ENCODE assay signal across 12 cellular contexts in genomic region chr20:50259705-50260479, GRCh38.
DNase-seq lines count a peak whose midpoint lies in the region; ATAC-seq, FAIRE-seq and TF ChIP-seq lines count a peak whose summit lies in the region.
"Had no signal": no experiment of that assay in that cellular context is flagged by ENCODE, and none has a peak within 500 bp of the region (broad histone marks: within the 10 kb centered on the region; RNA-seq: fewer than 3 reads in every experiment).

No MANE protein-coding gene starts in this region.

- CTCF ChIA-PET in K562 (lab: Yijun Ruan, JAX; ENCODE audit: low intra/inter-chr PET ratio): no interaction called here

- no peak overlapping the region for H3K4me3 Mint-ChIP-seq in activated naive CD8-positive, alpha-beta T cell treated with anti-CD3 and anti-CD28 coated beads for 36 hours
- no peak overlapping the region for H3K4me3 Mint-ChIP-seq in activated naive CD8-positive, alpha-beta T cell treated with anti-CD3 and anti-CD28 coated beads, Interleukin-2, amount 50 U/mL, for 24 hours

- peaks cover 10% of the 10 kb centered on the region for H3K4me1 Mint-ChIP-seq in activated naive CD8-positive, alpha-beta T cell treated with anti-CD3 and anti-CD28 coated beads for 36 hours
- peaks cover 9% of the 10 kb centered on the region for H3K4me1 Mint-ChIP-seq in activated naive CD8-positive, alpha-beta T cell treated with anti-CD3 and anti-CD28 coated beads, Interleukin-2, amount 50 U/mL, for 24 hours

- no peak overlapping the region for H3K23ac ChIP-seq in mesenchymal stem cell (ENCODE audit: low read length in 2 of 2)

- no peak for TF ChIP-seq EP300 in K562 (IDR thresholded peaks at IDR 0.05; ENCODE audit: low read length)

- H4K20me1 ChIP-seq in K562 (replicated peaks; ENCODE audit: control insufficient read depth, insufficient read depth, low read length): no peaks in the 10 kb centered on the region

- intact Hi-C loops in K562 (cut with micrococcal nuclease) (no loop called here), uterus (cut with DNase I; ENCODE audit: low total_unique reads) (no loop called here)

- H3K9ac ChIP-seq in K562 (ENCODE audit: insufficient read depth in 1 of 2, low read depth in 2 of 2, low read length in 2 of 2) (peak overlapping the region in 1 of 2 experiments; percentile 65; a peak in 2 of 4 replicates), mesenchymal stem cell (ENCODE audit: low read length) (peak overlapping the region; percentile 61)

- TF ChIP-seq RAD21 in K562 (CRISPR knock-in tag; conservative IDR thresholded peaks at IDR 0.05 in 1 of 2, IDR thresholded peaks at IDR 0.05 in 1 of 2): no peak

- no peak overlapping the region for H2BK5ac ChIP-seq in mesenchymal stem cell (ENCODE audit: low read depth, low read length, poor library complexity, severe bottlenecking)

- no peak overlapping the region for H3K14ac ChIP-seq in mesenchymal stem cell (ENCODE audit: low read length in 2 of 2)

- peak overlapping the region; percentile 23 to 68 for H3K18ac ChIP-seq in mesenchymal stem cell (ENCODE audit: low read depth in 1 of 2, low read length in 2 of 2)

- H3K9me3 ChIP-seq in K562 (replicated peaks; ENCODE audit: control insufficient read depth, insufficient read depth, low read depth, low read length): no peaks in the 10 kb centered on the region
- H3K9me3 ChIP-seq in mesenchymal stem cell (ENCODE audit: control insufficient read depth, low read length): no peaks in the 10 kb centered on the region
- no peaks in the 10 kb centered on the region for H3K9me3 ChIP-seq in uterus

- H2AFZ ChIP-seq in K562 (ENCODE audit: low read depth, low read length) (peak overlapping the region; percentile 83), mesenchymal stem cell (ENCODE audit: low read depth, low read length) (no peak overlapping the region)

- H2BK15ac ChIP-seq in mesenchymal stem cell (ENCODE audit: low read depth, poor library complexity, severe bottlenecking): peak overlapping the region; percentile 52

- no peaks in the 10 kb centered on the region for H3K9me3 Mint-ChIP-seq in activated naive CD8-positive, alpha-beta T cell treated with anti-CD3 and anti-CD28 coated beads for 36 hours
- no peaks in the 10 kb centered on the region for H3K9me3 Mint-ChIP-seq in activated naive CD8-positive, alpha-beta T cell treated with anti-CD3 and anti-CD28 coated beads, Interleukin-2, amount 50 U/mL, for 24 hours

- peaks cover 22 to 31% of the 10 kb centered on the region in 2 experiments for H3K4me1 ChIP-seq in K562 (replicated peaks in 1 of 2; ENCODE audit: control insufficient read depth in 2 of 2, insufficient read depth in 2 of 2, low read length in 2 of 2)
- H3K4me1 ChIP-seq in mesenchymal stem cell (ENCODE audit: control insufficient read depth, insufficient read depth, low read depth, low read length): peaks cover 5% of the 10 kb centered on the region
- no peaks in the 10 kb centered on the region for H3K4me1 ChIP-seq in uterus

- H4K8ac ChIP-seq in mesenchymal stem cell (ENCODE audit: low read length): peak overlapping the region; percentile 73

- H3K4me3 ChIP-seq in K562: no peak overlapping the region
- H3K4me3 ChIP-seq in mesenchymal stem cell (ENCODE audit: insufficient read depth in 1 of 2, low read depth in 1 of 2, low read length in 2 of 2): no peak overlapping the region
- no peak overlapping the region for H3K4me3 ChIP-seq in uterus

- in situ Hi-C loops in K562 (cut with MboI): no loop called here

- H3K4me2 ChIP-seq in K562 (ENCODE audit: insufficient read depth, low read length): no peak overlapping the region
- no peak overlapping the region for H3K4me2 ChIP-seq in mesenchymal stem cell (ENCODE audit: low read length, poor library complexity, severe bottlenecking)

- no peaks in the 10 kb centered on the region for H3K36me3 Mint-ChIP-seq in activated naive CD8-positive, alpha-beta T cell treated with anti-CD3 and anti-CD28 coated beads for 36 hours
- H3K36me3 Mint-ChIP-seq in activated naive CD8-positive, alpha-beta T cell treated with anti-CD3 and anti-CD28 coated beads, Interleukin-2, amount 50 U/mL, for 24 hours (ENCODE audit: low read depth): no peaks in the 10 kb centered on the region

- H2BK12ac ChIP-seq in mesenchymal stem cell (ENCODE audit: low read length in 2 of 2): peak overlapping the region; percentile 24 to 55

- H3K27ac Mint-ChIP-seq in activated naive CD8-positive, alpha-beta T cell treated with anti-CD3 and anti-CD28 coated beads for 36 hours: peak overlapping the region; percentile 1
- no peak overlapping the region for H3K27ac Mint-ChIP-seq in activated naive CD8-positive, alpha-beta T cell treated with anti-CD3 and anti-CD28 coated beads, Interleukin-2, amount 50 U/mL, for 24 hours

- H3K79me1 ChIP-seq in mesenchymal stem cell (replicated peaks; ENCODE audit: low read length, poor library complexity, severe bottlenecking): no peaks in the 10 kb centered on the region

- 51% methylated on average over 6 of the region's 9 CpGs for WGBS in K562 (ENCODE audit: insufficient coverage, low coverage, missing lambda C conversion rate)
- WGBS in mesenchymal stem cell: 74% methylated on average over 9 of the region's 9 CpGs

- POLR2A ChIA-PET in K562 (lab: Yijun Ruan, JAX): interaction anchor here (0.6 to 1.9 kb wide), 6 partner anchors 12 to 274 kb away, joined by 3 to 6 read pairs (median 4); partner anchors contain the start of gene CEBPB

- peak overlapping the region; percentile 32 to 51 for H3K4ac ChIP-seq in mesenchymal stem cell (ENCODE audit: low read depth in 1 of 2, low read length in 2 of 2)

- H3K79me2 ChIP-seq in K562 (ENCODE audit: control insufficient read depth, insufficient read depth, low read length): no peaks in the 10 kb centered on the region

- peak overlapping the region; percentile 86 for H2BK120ac ChIP-seq in mesenchymal stem cell (ENCODE audit: low read depth, low read length)

- BruUV-seq in K562 (replicated peaks; lab: Mats Ljungman, UMichigan): no TSS peak

- H3K27ac ChIP-seq in K562 (ENCODE audit: extremely low read depth, low read depth, low read length): peak overlapping the region; percentile 34; the same call in 2 of the 3 replicates
- no peak overlapping the region for H3K27ac ChIP-seq in mesenchymal stem cell (ENCODE audit: low read length, poor library complexity, severe bottlenecking)
- H3K27ac ChIP-seq in uterus: peak overlapping the region; percentile 31 to 34

- no peak for ATAC-seq in activated naive CD8-positive, alpha-beta T cell treated with anti-CD3 and anti-CD28 coated beads, Interleukin-2, amount 50 U/mL, for 24 hours
- ATAC-seq in K562 (peak; percentile 55), HG03469 (IDR thresholded peaks at IDR 0.05; ENCODE audit: unreplicated experiment) (no peak), HG02798 (IDR thresholded peaks at IDR 0.05; ENCODE audit: poor library complexity, unreplicated experiment) (no peak)

- no peak for TF ChIP-seq CTCF in K562 (IDR thresholded peaks at IDR 0.05 in 2 of 3, conservative IDR thresholded peaks at IDR 0.05 in 1 of 3; ENCODE audit: insufficient read depth in 2 of 3, low read depth in 1 of 3, low read length in 3 of 3)
- no peak for TF ChIP-seq CTCF in uterus (IDR thresholded peaks at IDR 0.05)

- no peak overlapping the region for H2AK5ac ChIP-seq in mesenchymal stem cell (ENCODE audit: low read length, severe bottlenecking)

- H3K9me1 ChIP-seq in K562 (ENCODE audit: control insufficient read depth, insufficient read depth, low read length): no peaks in the 10 kb centered on the region

- peak overlapping the region; percentile 81 for H4K91ac ChIP-seq in mesenchymal stem cell (ENCODE audit: low read length)

- TF ChIP-seq POLR2A in K562 (conservative IDR thresholded peaks at IDR 0.05) (no peak), uterus (IDR thresholded peaks at IDR 0.05) (no peak)

- no peaks in the 10 kb centered on the region for H3K27me3 ChIP-seq in K562 (ENCODE audit: control insufficient read depth in 2 of 2, insufficient read depth in 2 of 2, low read length in 2 of 2)
- H3K27me3 ChIP-seq in mesenchymal stem cell (ENCODE audit: control insufficient read depth in 1 of 2, insufficient read depth in 1 of 2, low read length in 2 of 2): no peaks in the 10 kb centered on the region
- H3K27me3 ChIP-seq in uterus: no peaks in the 10 kb centered on the region

- H3K27me3 Mint-ChIP-seq in activated naive CD8-positive, alpha-beta T cell treated with anti-CD3 and anti-CD28 coated beads for 36 hours: no peaks in the 10 kb centered on the region
- peaks cover 4% of the 10 kb centered on the region for H3K27me3 Mint-ChIP-seq in activated naive CD8-positive, alpha-beta T cell treated with anti-CD3 and anti-CD28 coated beads, Interleukin-2, amount 50 U/mL, for 24 hours

- FAIRE-seq in K562 (lab: Jason Lieb, UNC): peak; percentile 82
- FAIRE-seq: GM12891 had no signal

- DNase-seq in activated naive CD8-positive, alpha-beta T cell treated with anti-CD3 and anti-CD28 coated beads for 36 hours: no peak
- no peak for DNase-seq in activated naive CD8-positive, alpha-beta T cell treated with anti-CD3 and anti-CD28 coated beads, Interleukin-2, amount 50 U/mL, for 24 hours
- peak in 3 of 4 experiments; percentile 28 to 64 (median 42) for DNase-seq in K562 (ENCODE audit: extremely low read depth in 1 of 4, low spot score in 3 of 4)
- no peak for DNase-seq in mesenchymal stem cell
- DNase-seq in uterus: no peak
- no peak for DNase-seq in pons (ENCODE audit: low spot score)
- DNase-seq: activated CD4-positive, alpha-beta T cell treated with anti-CD3 and anti-CD28 coated beads for 1 hour; amniotic stem cell; stimulated activated naive CD4-positive, alpha-beta T cell had no signal

- H3K36me3 ChIP-seq in K562 (ENCODE audit: control insufficient read depth, insufficient read depth, low read length) (no peaks in the 10 kb centered on the region), mesenchymal stem cell (ENCODE audit: control insufficient read depth in 1 of 2, insufficient read depth in 2 of 2, low read depth in 1 of 2, low read length in 2 of 2) (no peaks in the 10 kb centered on the region), uterus (no peaks in the 10 kb centered on the region)

TF ChIP-seq in K562, 482 proteins besides CTCF, POLR2A, EP300 and RAD21 (continues in another document):
- TF ChIP-seq ZFP36 (IDR thresholded peaks at IDR 0.05; ENCODE audit: low read depth, low read length, partially characterized antibody) (peak; percentile 3), ATF2 (CRISPR knock-in tag; IDR thresholded peaks at IDR 0.05) (no peak), HDAC1 (IDR thresholded peaks at IDR 0.05) (peak in 1 of 2 experiments; percentile 79; a peak in 2 of 4 replicates)

Comparison
In these comparisons a context has a peak if more than half of its experiments do, and no peak if none do; other contexts are left out.
1. DNase-seq: peak in K562 (3 of 4); none in activated naive CD8-positive, alpha-beta T cell treated with anti-CD3 and anti-CD28 coated beads for 36 hours (single experiment), activated naive CD8-positive, alpha-beta T cell treated with anti-CD3 and anti-CD28 coated beads, Interleukin-2, amount 50 U/mL, for 24 hours (single experiment), mesenchymal stem cell (single experiment), uterus (0 of 2) and pons (single experiment).